In genomic region chr2:112692496-112692911, GRCh38 we compare ENCODE assay signal across 8 cellular contexts. TPM values are rescaled to one million over a fixed set of nuclear protein-coding genes. Genes with fewer than 3 reads are reported as not detected.
DNase-seq lines count a peak whose midpoint lies in the region; TF ChIP-seq lines count a peak whose summit lies in the region.

No MANE protein-coding gene starts in this region.

- TF ChIP-seq CTCF in astrocyte of the spinal cord (IDR thresholded peaks at IDR 0.05; ENCODE audit: low read depth, low read length), result no peak

- no peaks in the 10 kb centered on the region for H3K36me3 ChIP-seq in GM23248 (ENCODE audit: low read depth)

- H3K27ac ChIP-seq in GM23248, result peak overlapping the region; percentile 89

- WGBS in GM23248 (ENCODE audit: low coverage in 1 of 2, low lambda C conversion rate in 2 of 2, missing lambda C conversion rate in 2 of 2), 2 experiments, result 2 to 3% methylated on average over 5 of the region's 5 CpGs

- peak overlapping the region; percentile 74 for H3K9ac ChIP-seq in GM23248

- H3K4me1 ChIP-seq in GM23248 (ENCODE audit: insufficient read depth), result peaks cover 24% of the 10 kb centered on the region

- H3K4me2 ChIP-seq in GM23248 (ENCODE audit: unreplicated experiment), result peak overlapping the region; percentile 48

- no peaks in the 10 kb centered on the region for H3K27me3 ChIP-seq in GM23248 (replicated peaks; ENCODE audit: insufficient read depth)

- no peaks in the 10 kb centered on the region for H3K79me2 ChIP-seq in GM23248 (ENCODE audit: insufficient read depth)

- H2AFZ ChIP-seq in GM23248, result peak overlapping the region; percentile 41

- H3K4me3 ChIP-seq in GM23248 (no peak overlapping the region), astrocyte of the spinal cord (ENCODE audit: low read depth, low read length) (no peak overlapping the region)
- H3K4me3 ChIP-seq in Jurkat, Clone E6-1 (ENCODE audit: low read length), result no peak overlapping the region

- DNase-seq in GM03348 (ENCODE audit: low spot score), result peak; percentile 92
- DNase-seq in GM23248, result peak; percentile 97
- DNase-seq in Jurkat, Clone E6-1 (ENCODE audit: low read depth, low spot score), result peak; percentile 61
- peak; percentile 91 to 94 for DNase-seq in SW 1271 (lab: John Stamatoyannopoulos, UW)
- peak; percentile 95 for DNase-seq in astrocyte of the spinal cord (ENCODE audit: low read depth, low spot score)
- peak; percentile 99 for DNase-seq in kidney tubule cell (ENCODE audit: low spot score)
- DNase-seq in stimulated activated CD8-positive, alpha-beta memory T cell treated with anti-CD3 and anti-CD28 coated beads, Interleukin-7, amount 100 ng/mL, for 4 hours (ENCODE audit: low read depth in 2 of 2), result peak; percentile 25 to 38
- DNase-seq in NCI-H524 treated with DMSO at 0.1 percent for 48 hours (lab: John Stamatoyannopoulos, UW), result no peak

- no peaks in the 10 kb centered on the region for H4K20me1 ChIP-seq in GM23248 (ENCODE audit: insufficient read depth)

- no peaks in the 10 kb centered on the region for H3K9me2 ChIP-seq in GM23248 (ENCODE audit: insufficient read depth)

- peaks cover 13% of the 10 kb centered on the region for H3F3A ChIP-seq in GM23248 (ENCODE audit: insufficient read depth)

- in situ Hi-C loops in GM23248 (cut with MboI), result no loop called here
- in situ Hi-C loops in astrocyte of the spinal cord (cut with HindIII; ENCODE audit: low sequenced_read_pairs), result no loop called here

- no peaks in the 10 kb centered on the region for H3K9me3 ChIP-seq in GM23248 (ENCODE audit: low read depth)

RNA-seq across cellular contexts. Expression of gene NT5DC4, which starts 28.3 kb away (rescaled TPM):
- total RNA-seq in GM23248 (2014; rRNA removed; shearing (Covaris generic)), result not detected in 2 replicates
- polyA plus RNA-seq in GM23248 (2016; fragmentation: Nextera tagmentation; extraction: Ambion mirVana), result not detected in 2 replicates
- not detected for polyA plus RNA-seq in Jurkat, Clone E6-1 (2012; ENCODE audit: insufficient read depth, insufficient read length)

RNA-seq across cellular contexts. Expression of gene SLC20A1, which starts 46.8 kb away (rescaled TPM):
- total RNA-seq in GM23248 (2014; rRNA removed; shearing (Covaris generic)), result 135 and 153 TPM in 2 replicates
- 191 and 193 TPM in 2 replicates for polyA plus RNA-seq in GM23248 (2016; fragmentation: Nextera tagmentation; extraction: Ambion mirVana)
- 55.1 TPM for polyA plus RNA-seq in Jurkat, Clone E6-1 (2012; ENCODE audit: insufficient read depth, insufficient read length)
